In genomic region chr7:40680657-40681056, GRCh38 we compare ENCODE assay signal across 9 cellular contexts.
DNase-seq lines count a peak whose midpoint lies in the region; ATAC-seq, FAIRE-seq and TF ChIP-seq lines count a peak whose summit lies in the region.
"Had no signal": no experiment of that assay in that cellular context is flagged by ENCODE, and none has a peak within 500 bp of the region (broad histone marks: within the 10 kb centered on the region; RNA-seq: fewer than 3 reads in every experiment).

No MANE protein-coding gene starts in this region.

- no peaks in the 10 kb centered on the region for H3K9me3 ChIP-seq in GM12878 (replicated peaks; ENCODE audit: control insufficient read depth, insufficient read depth, low read length)

- SMC1A ChIA-PET in GM12878 (lab: Charles Lee; ENCODE audit: uncharacterized antibody, unreplicated experiment), result interaction anchor here (1.9 kb wide), 1 partner anchor 10 kb away, joined by 6 read pairs; no protein-coding TSS in a partner anchor

- H3K36me3 ChIP-seq in GM12878 (ENCODE audit: control insufficient read depth in 2 of 2, insufficient read depth in 2 of 2, low read length in 1 of 2), result no peaks in the 10 kb centered on the region

- H3K27ac Mint-ChIP-seq in progenitor cell of endocrine pancreas, result no peak overlapping the region

- no peak overlapping the region for H3K9ac ChIP-seq in GM12878 (ENCODE audit: control insufficient read depth, insufficient read depth, low read length)
- H3K9ac ChIP-seq: parathyroid adenoma had no signal

- WGBS in GM12878 (ENCODE audit: insufficient coverage, insufficient replicate concordance, low lambda C conversion rate, missing lambda C conversion rate), result 0% methylated on average over 1 of the region's 1 CpG

- no peak overlapping the region for H3K4me3 Mint-ChIP-seq in progenitor cell of endocrine pancreas (ENCODE audit: low read depth)

- TF ChIP-seq RAD21 in GM12878 (IDR thresholded peaks at IDR 0.05; ENCODE audit: insufficient read depth, low read depth, low read length), result peak; percentile 9; the same call in 1 of the 2 replicates

- FAIRE-seq in GM12878 (lab: Jason Lieb, UNC) (no peak), frontal cortex (lab: Jason Lieb, UNC) (no peak)

- H3K4me1 ChIP-seq in GM12878 (ENCODE audit: control insufficient read depth, insufficient read depth, low read length), result no peaks in the 10 kb centered on the region
- H3K4me1 ChIP-seq: parathyroid adenoma had no signal

- ATAC-seq in GM21381 (IDR thresholded peaks at IDR 0.05; ENCODE audit: unreplicated experiment), result peak; percentile 88
- peak; percentile 70 for ATAC-seq in HG03575 (IDR thresholded peaks at IDR 0.05; ENCODE audit: extremely low read depth, insufficient number of reproducible peaks, low FRiP score, unreplicated experiment)
- peak; percentile 89 for ATAC-seq in GM12878

- H3K4me2 ChIP-seq in GM12878 (ENCODE audit: control insufficient read depth, insufficient read depth), result no peak overlapping the region

- POLR2A ChIA-PET in GM12878 (lab: Charles Lee), result no interaction called here

- DNase-seq in G401 (ENCODE audit: low spot score), result peak; percentile 8
- DNase-seq in GM12878 (ENCODE audit: low read depth, low spot score), result no peak
- DNase-seq in progenitor cell of endocrine pancreas (ENCODE audit: low spot score, unreplicated experiment), result no peak
- DNase-seq in NCI-H1092 (lab: John Stamatoyannopoulos, UW), result no peak
- DNase-seq in NCI-H1048 (lab: John Stamatoyannopoulos, UW), result no peak
- DNase-seq in frontal cortex (ENCODE audit: low spot score in 2 of 2), result no peak

- no peak for TF ChIP-seq EP300 in GM12878 (IDR thresholded peaks at IDR 0.05; ENCODE audit: borderline replicate concordance in 1 of 2, control insufficient read depth in 1 of 2, low read depth in 2 of 2, low read length in 2 of 2)

- no peak overlapping the region for H3K4me3 ChIP-seq in GM12878

- no peaks in the 10 kb centered on the region for H3K9me3 Mint-ChIP-seq in progenitor cell of endocrine pancreas (ENCODE audit: low read depth)

- peaks cover 7% of the 10 kb centered on the region for H3K4me1 Mint-ChIP-seq in progenitor cell of endocrine pancreas (ENCODE audit: low read depth)

- RAD21 ChIA-PET in GM12878 (lab: Charles Lee; ENCODE audit: unreplicated experiment), result no interaction called here

- intact Hi-C loops in GM12878 (cut with micrococcal nuclease; ENCODE audit: unreplicated experiment), result no loop called here

- no peak overlapping the region for H2AFZ ChIP-seq in GM12878 (ENCODE audit: control insufficient read depth, low read depth, low read length)
- H2AFZ ChIP-seq: parathyroid adenoma had no signal

- H3K79me2 ChIP-seq in GM12878 (ENCODE audit: control insufficient read depth, insufficient read depth, low read length), result no peaks in the 10 kb centered on the region
- H3K79me2 ChIP-seq: parathyroid adenoma had no signal

- H3K27me3 ChIP-seq in GM12878 (replicated peaks in 1 of 2; ENCODE audit: control insufficient read depth in 2 of 2, insufficient read depth in 2 of 2, low read length in 1 of 2), result no peaks in the 10 kb centered on the region

- in situ Hi-C loops in G401 (cut with HindIII; ENCODE audit: low sequenced_read_pairs), result no loop called here
- in situ Hi-C loops in GM12878 (cut with MboI), result no loop called here

- H3K27me3 Mint-ChIP-seq in progenitor cell of endocrine pancreas, result no peaks in the 10 kb centered on the region

- H4K20me1 ChIP-seq in GM12878 (ENCODE audit: control insufficient read depth, insufficient read depth), result no peaks in the 10 kb centered on the region

- CTCF ChIA-PET in GM12878 (lab: Yijun Ruan, JAX), result interaction anchor here (1.4 kb wide), 2 partner anchors 12 to 15 kb away, joined by 3 to 4 read pairs; no protein-coding TSS in a partner anchor

- H3K27ac ChIP-seq in GM12878 (ENCODE audit: control insufficient read depth, insufficient read depth), result no peak overlapping the region
- H3K27ac ChIP-seq: parathyroid adenoma had no signal

- TF ChIP-seq POLR2A in GM12878 (IDR thresholded peaks at IDR 0.05; ENCODE audit: low read depth, low read length), result no peak

- BruUV-seq in GM12878 (replicated peaks; lab: Mats Ljungman, UMichigan), result no TSS peak

- TF ChIP-seq CTCF in GM12878 (IDR thresholded peaks at IDR 0.05 in 2 of 3, conservative IDR thresholded peaks at IDR 0.05 in 1 of 3; ENCODE audit: control insufficient read depth in 2 of 3, extremely low read depth in 1 of 3, insufficient read depth in 1 of 3, low read depth in 3 of 3, low read length in 3 of 3), result peak; percentile 24 to 44 (median 31); a peak in 3 of 6 replicates
- peak; percentile 44 for TF ChIP-seq CTCF in progenitor cell of endocrine pancreas (IDR thresholded peaks at IDR 0.05; ENCODE audit: unreplicated experiment)

- no peaks in the 10 kb centered on the region for H3K36me3 Mint-ChIP-seq in progenitor cell of endocrine pancreas (ENCODE audit: insufficient read depth)

TF ChIP-seq in GM12878, 131 proteins besides CTCF, POLR2A, EP300 and RAD21 (continues in another document):
- TF ChIP-seq NR2C1 (IDR thresholded peaks at IDR 0.05) (no peak), TAF1 (IDR thresholded peaks at IDR 0.05; ENCODE audit: borderline replicate concordance, low read depth, low read length) (no peak), NFYA (IDR thresholded peaks at IDR 0.05; ENCODE audit: borderline replicate concordance, low read depth, low read length) (no peak), YY1 (IDR thresholded peaks at IDR 0.05; ENCODE audit: low read depth, low read length) (no peak), ZBTB33 (IDR thresholded peaks at IDR 0.05) (no peak), E4F1 (IDR thresholded peaks at IDR 0.05; ENCODE audit: borderline replicate concordance, partially characterized antibody) (no peak), EZH2 (IDR thresholded peaks at IDR 0.05; ENCODE audit: borderline replicate concordance, control insufficient read depth, low read depth, low read length) (no peak), NKRF (conservative IDR thresholded peaks at IDR 0.05) (no peak), MYB (IDR thresholded peaks at IDR 0.05; ENCODE audit: borderline replicate concordance, low read depth, low read length) (no peak), GATAD2B (conservative IDR thresholded peaks at IDR 0.05; ENCODE audit: low read depth) (no peak), E2F4 (IDR thresholded peaks at IDR 0.05; ENCODE audit: low read depth, low read length) (no peak), CBX5 (IDR thresholded peaks at IDR 0.05; ENCODE audit: low read depth) (no peak), CREB1 (IDR thresholded peaks at IDR 0.05; ENCODE audit: low read depth) (no peak)
